In genomic region chr15:76793162-76793561, GRCh38 we compare ENCODE assay signal across 16 cellular contexts.
A peak's percentile ranks its signal among the peaks of the same experiment; 100 is the strongest.
DNase-seq lines count a peak whose midpoint lies in the region; ATAC-seq and TF ChIP-seq lines count a peak whose summit lies in the region.
"Had no signal": no experiment of that assay in that cellular context is flagged by ENCODE, and none has a peak within 500 bp of the region (broad histone marks: within the 10 kb centered on the region; RNA-seq: fewer than 3 reads in every experiment).

No MANE protein-coding gene starts in this region.

- no peak overlapping the region for H2AK5ac ChIP-seq in mesendoderm (ENCODE audit: low read length)

- H3K9me3 ChIP-seq in NT2/D1 (ENCODE audit: insufficient read depth, low read length) (0 out of 2 replicates have a peak, but pooled peaks cover 4% of the 10 kb centered on the region), Caco-2 (no peaks in the 10 kb centered on the region)

- H3K9ac ChIP-seq in NT2/D1 (ENCODE audit: insufficient read length, low read depth) (no peak overlapping the region), mesendoderm (ENCODE audit: low read length) (no peak overlapping the region)
- H3K9ac ChIP-seq: BLaER1, GM23248 had no signal

- POLR2A ChIA-PET in Caco-2 (lab: Charles Lee) = no interaction called here

- ATAC-seq in GM18909 (IDR thresholded peaks at IDR 0.05; ENCODE audit: poor library complexity, unreplicated experiment) = no peak
- ATAC-seq: K562 had no signal

- H3K4me3 Mint-ChIP-seq in Caco-2 (ENCODE audit: unreplicated experiment) = no peak overlapping the region
- H3K4me3 Mint-ChIP-seq: CD8-positive, alpha-beta memory T cell; HFFc6 had no signal

- no peaks in the 10 kb centered on the region for H3K79me2 ChIP-seq in mesendoderm (ENCODE audit: control insufficient read depth, insufficient read depth, low read length)

- H4K8ac ChIP-seq in mesendoderm (ENCODE audit: low read depth, low read length) = no peak overlapping the region

- no peaks in the 10 kb centered on the region for H3K36me3 ChIP-seq in H7 (replicated peaks; ENCODE audit: control insufficient read depth, insufficient read depth, low read length)
- no peaks in the 10 kb centered on the region for H3K36me3 ChIP-seq in NT2/D1 (ENCODE audit: insufficient read depth, insufficient read length, low read length)
- no peaks in the 10 kb centered on the region for H3K36me3 ChIP-seq in mesendoderm (ENCODE audit: control insufficient read depth, insufficient read depth, low read length)
- no peaks in the 10 kb centered on the region for H3K36me3 ChIP-seq in Caco-2 (ENCODE audit: control insufficient read depth, insufficient read depth, low read length)

- H3K23ac ChIP-seq in mesendoderm (ENCODE audit: low read length) = no peak overlapping the region

- no peaks in the 10 kb centered on the region for H3K27me3 ChIP-seq in H7 (ENCODE audit: control insufficient read depth, insufficient read depth, low read length)
- H3K27me3 ChIP-seq in NT2/D1 (ENCODE audit: insufficient read depth, insufficient read length) = no peaks in the 10 kb centered on the region
- H3K27me3 ChIP-seq in mesendoderm (ENCODE audit: insufficient read depth, low read length, poor library complexity) = no peaks in the 10 kb centered on the region
- no peaks in the 10 kb centered on the region for H3K27me3 ChIP-seq in Caco-2 (replicated peaks; ENCODE audit: control insufficient read depth, insufficient read depth, low read length)
- H3K27me3 ChIP-seq: BLaER1 had no signal

- no peak overlapping the region for H2BK15ac ChIP-seq in mesendoderm (replicated peaks; ENCODE audit: low read depth)

- H3K56ac ChIP-seq in mesendoderm (ENCODE audit: low read length) = no peak overlapping the region

- H2BK5ac ChIP-seq in mesendoderm (ENCODE audit: low read length) = no peak overlapping the region

- H4K5ac ChIP-seq in mesendoderm (ENCODE audit: low read length) = no peak overlapping the region

- peaks cover 3% of the 10 kb centered on the region for H3K4me1 ChIP-seq in NT2/D1 (ENCODE audit: insufficient read depth, insufficient read length)
- peaks cover 6% of the 10 kb centered on the region for H3K4me1 ChIP-seq in mesendoderm (ENCODE audit: control insufficient read depth, low read depth, low read length)
- no peaks in the 10 kb centered on the region for H3K4me1 ChIP-seq in Caco-2
- H3K4me1 ChIP-seq: BLaER1 had no signal

- no TSS peak for BruUV-seq in Caco-2 (replicated peaks; lab: Mats Ljungman, UMichigan)

- H3K4me2 ChIP-seq in mesendoderm (ENCODE audit: low read length) = no peak overlapping the region
- H3K4me2 ChIP-seq: BLaER1 had no signal

- no peak overlapping the region for H3K18ac ChIP-seq in mesendoderm (ENCODE audit: low read length)

- no peak overlapping the region for H3K4ac ChIP-seq in mesendoderm (ENCODE audit: low read depth, low read length)

- no peak overlapping the region for H3K4me3 ChIP-seq in H7 (ENCODE audit: insufficient read depth, low read depth, low read length)
- H3K4me3 ChIP-seq in NT2/D1 (ENCODE audit: insufficient read length, low read depth) = no peak overlapping the region
- H3K4me3 ChIP-seq in mesendoderm (ENCODE audit: low read length) = no peak overlapping the region
- no peak overlapping the region for H3K4me3 ChIP-seq in Caco-2 (ENCODE audit: low read depth, low read length)
- H3K4me3 ChIP-seq: BLaER1, GM23248, K562 had no signal

- no peaks in the 10 kb centered on the region for H3K79me1 ChIP-seq in mesendoderm (ENCODE audit: low read length)

- no peaks in the 10 kb centered on the region for H3K9me3 Mint-ChIP-seq in Caco-2 (ENCODE audit: unreplicated experiment)
- H3K9me3 Mint-ChIP-seq: HFFc6 had no signal

- intact Hi-C loops in Caco-2 (cut with micrococcal nuclease; ENCODE audit: unreplicated experiment) = no loop called here

- no peak overlapping the region for H3K27ac ChIP-seq in mesendoderm (ENCODE audit: low read depth, low read length)
- H3K27ac ChIP-seq: BLaER1, GM23248 had no signal

- DNase-seq in H7 (peak; percentile 8), NT2/D1 (ENCODE audit: low read depth, low spot score) (peak; percentile 39), iPS DF 19.7 (ENCODE audit: low read depth, low spot score) (peak; percentile 23), mesendoderm (peak; percentile 85), NCI-H2081 (lab: John Stamatoyannopoulos, UW) (no peak), Caco-2 (no peak)
- DNase-seq: 8988T; AML-193; CD8-positive, alpha-beta memory T cell; DMS 273 treated with DMSO at 0.1 percent for 48 hours; GM23248; HCEC 1CT; HFFc6 had no signal

- TF ChIP-seq CTCF in Caco-2 (IDR thresholded peaks at IDR 0.05; ENCODE audit: insufficient read depth in 1 of 2, low read depth in 1 of 2, low read length in 1 of 2, severe bottlenecking in 1 of 2, unreplicated experiment in 1 of 2) = no peak

- H2BK120ac ChIP-seq in mesendoderm (ENCODE audit: low read depth, low read length) = no peak overlapping the region

- CTCF ChIA-PET in Caco-2 (lab: Charles Lee) = interaction anchor here (0.6 kb wide), 1 partner anchor 160 kb away, joined by 3 read pairs; no protein-coding TSS in a partner anchor

- H3K36me3 Mint-ChIP-seq in Caco-2 (ENCODE audit: insufficient read depth, unreplicated experiment) = peaks cover 17% of the 10 kb centered on the region

- no peak overlapping the region for H3K27ac Mint-ChIP-seq in Caco-2 (ENCODE audit: unreplicated experiment)
- H3K27ac Mint-ChIP-seq: CD8-positive, alpha-beta memory T cell; HFFc6 had no signal

- no peaks in the 10 kb centered on the region for H3K4me1 Mint-ChIP-seq in Caco-2 (ENCODE audit: low read depth, unreplicated experiment)

- H3K27me3 Mint-ChIP-seq in Caco-2 (ENCODE audit: insufficient read depth, unreplicated experiment) = no peaks in the 10 kb centered on the region
- H3K27me3 Mint-ChIP-seq: CD8-positive, alpha-beta memory T cell had no signal

Comparison
In these comparisons a context has a peak if more than half of its experiments do, and no peak if none do; other contexts are left out.
1. DNase-seq: peak in H7 (single experiment), NT2/D1 (single experiment), iPS DF 19.7 (single experiment) and mesendoderm (single experiment); none in NCI-H2081 (0 of 2) and Caco-2 (0 of 2).